ENCODE assay signal across 18 cellular contexts in the genomic region with DNA sequence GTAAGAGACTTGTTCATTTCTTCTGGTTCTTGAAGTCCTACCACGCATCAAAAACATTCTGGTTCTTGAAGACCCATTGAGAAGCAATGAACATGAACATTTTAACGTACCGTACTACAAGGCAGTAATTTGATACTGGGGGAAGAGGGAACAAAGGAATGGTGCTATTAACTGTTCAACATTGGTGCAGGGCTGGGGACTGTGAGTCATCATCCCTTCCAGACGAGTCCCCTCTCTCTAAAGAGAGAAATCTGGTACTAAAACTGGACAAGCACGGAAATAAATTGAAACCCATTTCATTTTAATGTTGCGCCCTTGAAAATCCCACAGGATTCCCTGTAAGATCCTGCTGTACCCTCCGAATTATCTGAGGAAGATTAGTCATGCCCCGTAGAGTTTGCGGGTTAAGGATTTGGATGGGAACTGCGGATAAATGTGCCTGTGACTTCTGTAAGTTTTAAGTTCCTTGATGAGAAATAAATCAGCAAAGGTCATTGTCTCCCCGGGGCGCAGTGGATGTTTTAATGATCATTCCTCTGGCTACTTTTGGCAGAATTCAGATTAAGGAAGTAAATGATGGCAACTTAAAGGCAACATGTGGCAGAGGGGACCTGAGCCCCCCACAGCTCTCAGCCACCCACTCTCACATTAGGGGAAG.
A peak's percentile ranks its signal among the peaks of the same experiment; 100 is the strongest.
DNase-seq lines count a peak whose midpoint lies in the region; ATAC-seq, FAIRE-seq and TF ChIP-seq lines count a peak whose summit lies in the region.
"Had no signal": no experiment of that assay in that cellular context is flagged by ENCODE, and none has a peak within 500 bp of the region (broad histone marks: within the 10 kb centered on the region; RNA-seq: fewer than 3 reads in every experiment).

No MANE protein-coding gene starts in this region.

- 78% methylated on average over 12 of the region's 12 CpGs for WGBS in HUES64
- 79 to 83% methylated on average over 7 to 9 of the region's 12 CpGs for WGBS in mesodermal cell (ENCODE audit: insufficient coverage in 2 of 2), 2 experiments

- intact Hi-C loops in natural killer cell (cut with micrococcal nuclease), result no loop called here

- H3K27me3 Mint-ChIP-seq in astrocyte (ENCODE audit: low read depth, unreplicated experiment) (no peaks in the 10 kb centered on the region), natural killer cell (ENCODE audit: low read depth in 2 of 2) (peaks cover 18 to 31% of the 10 kb centered on the region in 2 donors)

- no peaks in the 10 kb centered on the region for H3K9me3 ChIP-seq in HUES64 (ENCODE audit: insufficient read depth, low read depth, low read length)
- H3K9me3 ChIP-seq in astrocyte (ENCODE audit: insufficient read depth, low read depth, low read length), result no peaks in the 10 kb centered on the region
- H3K9me3 ChIP-seq in mesodermal cell (ENCODE audit: control insufficient read depth, low read length), result no peaks in the 10 kb centered on the region
- H3K9me3 ChIP-seq: thoracic aorta had no signal

- H3K27me3 ChIP-seq in HUES64 (ENCODE audit: insufficient read depth, low read length) (no peaks in the 10 kb centered on the region), astrocyte (ENCODE audit: insufficient read depth, low read length) (no peaks in the 10 kb centered on the region)

- no peaks in the 10 kb centered on the region for H4K20me1 ChIP-seq in astrocyte (ENCODE audit: insufficient read depth, low read length)

- peak overlapping the region; percentile 21; the same call in 1 of the 2 replicates for H3K27ac ChIP-seq in HUES64 (ENCODE audit: low read depth, low read length)
- H3K27ac ChIP-seq in astrocyte (ENCODE audit: low read depth, low read length), result peak overlapping the region; percentile 71
- peak overlapping the region; percentile 82 for H3K27ac ChIP-seq in mesodermal cell (ENCODE audit: low read depth, low read length, severe bottlenecking)
- H3K27ac ChIP-seq: thoracic aorta had no signal

- H3K4me1 ChIP-seq in HUES64 (ENCODE audit: insufficient read depth, low read length), result peaks cover 14% of the 10 kb centered on the region
- peaks cover 25% of the 10 kb centered on the region for H3K4me1 ChIP-seq in astrocyte (ENCODE audit: insufficient read depth, low read length)
- peaks cover 12% of the 10 kb centered on the region for H3K4me1 ChIP-seq in mesodermal cell (ENCODE audit: control insufficient read depth, insufficient read depth, low read length, poor library complexity, severe bottlenecking)

- no peaks in the 10 kb centered on the region for H3K36me3 ChIP-seq in HUES64 (ENCODE audit: insufficient read depth, low read length)
- no peaks in the 10 kb centered on the region for H3K36me3 ChIP-seq in astrocyte (ENCODE audit: insufficient read depth, low read length)
- H3K36me3 ChIP-seq in mesodermal cell (ENCODE audit: control insufficient read depth, insufficient read depth, low read length), result no peaks in the 10 kb centered on the region
- H3K36me3 ChIP-seq: thoracic aorta had no signal

- ATAC-seq in natural killer cell, result no peak
- ATAC-seq: activated naive CD4-positive, alpha-beta T cell treated with anti-CD3 and anti-CD28 coated beads, Interleukin-2, amount 50 U/mL, for 72 hours; K562 had no signal

- H3K9me3 Mint-ChIP-seq in astrocyte (ENCODE audit: unreplicated experiment) (no peaks in the 10 kb centered on the region), natural killer cell (no peaks in the 10 kb centered on the region)
- H3K9me3 Mint-ChIP-seq: activated naive CD4-positive, alpha-beta T cell treated with anti-CD3 and anti-CD28 coated beads, Interleukin-2, amount 50 U/mL, for 72 hours; nephron had no signal

- FAIRE-seq in astrocyte (lab: Jason Lieb, UNC), result no peak
- FAIRE-seq: colon, K562, RCC 7860 had no signal

- H3K4me1 Mint-ChIP-seq in astrocyte (ENCODE audit: low read depth, unreplicated experiment) (peaks cover 17% of the 10 kb centered on the region), natural killer cell (no peaks in the 10 kb centered on the region)

- H3K36me3 Mint-ChIP-seq in astrocyte (ENCODE audit: low read depth, unreplicated experiment) (no peaks in the 10 kb centered on the region), natural killer cell (no peaks in the 10 kb centered on the region)
- H3K36me3 Mint-ChIP-seq: activated naive CD4-positive, alpha-beta T cell treated with anti-CD3 and anti-CD28 coated beads, Interleukin-2, amount 50 U/mL, for 72 hours had no signal

- H3K27ac Mint-ChIP-seq in astrocyte (ENCODE audit: unreplicated experiment) (peak overlapping the region; percentile 93), natural killer cell (no peak overlapping the region)
- H3K27ac Mint-ChIP-seq: nephron had no signal

- peak overlapping the region; percentile 19; the same call in 1 of the 2 replicates for H3K9ac ChIP-seq in HUES64 (ENCODE audit: low read depth, low read length)
- peak overlapping the region; percentile 49 for H3K9ac ChIP-seq in astrocyte (ENCODE audit: low read length)

- H2AFZ ChIP-seq in astrocyte (ENCODE audit: low read depth, low read length), result peak overlapping the region; percentile 67

- H3K4me3 Mint-ChIP-seq in astrocyte (ENCODE audit: unreplicated experiment) (peak overlapping the region; percentile 7), natural killer cell (no peak overlapping the region)
- H3K4me3 Mint-ChIP-seq: nephron had no signal

- peak overlapping the region; percentile 79 for H3K4me2 ChIP-seq in astrocyte (ENCODE audit: low read length)

- TF ChIP-seq CTCF in astrocyte (IDR thresholded peaks at IDR 0.05; ENCODE audit: insufficient read depth, low read depth, low read length), result no peak
- no peak for TF ChIP-seq CTCF in natural killer cell (IDR thresholded peaks at IDR 0.05)

- DNase-seq in Daoy (ENCODE audit: low read depth) (peak; percentile 78), astrocyte (ENCODE audit: low read depth) (peak; percentile 75), natural killer cell (no peak), cerebellar nuclear complex (lab: John Stamatoyannopoulos, UW) (no peak), NCI-H1417 treated with DMSO at 0.1 percent for 48 hours (lab: John Stamatoyannopoulos, UW) (no peak), NCI-H2196 treated with DMSO at 0.1 percent for 48 hours (lab: John Stamatoyannopoulos, UW; ENCODE audit: unreplicated experiment) (no peak)
- DNase-seq: COR-L47, GOT3, kidney glomerular epithelial cell, NCI-H2029 had no signal

- H3K4me3 ChIP-seq in HUES64 (ENCODE audit: low read length) (no peak overlapping the region), astrocyte (ENCODE audit: insufficient read depth, low read depth, low read length) (peak overlapping the region; percentile 31), mesodermal cell (ENCODE audit: extremely low read depth, insufficient read depth, low read length, poor library complexity, severe bottlenecking) (no peak overlapping the region)
- H3K4me3 ChIP-seq: K562, thoracic aorta had no signal

- H3K79me2 ChIP-seq in astrocyte (ENCODE audit: insufficient read depth, low read length), result no peaks in the 10 kb centered on the region

Comparison
In these comparisons a context has a peak if more than half of its experiments do, and no peak if none do; other contexts are left out.
1. DNase-seq: peak in Daoy (single experiment) and astrocyte (single experiment); none in natural killer cell (single experiment), cerebellar nuclear complex (0 of 2), NCI-H1417 treated with DMSO at 0.1 percent for 48 hours (single experiment) and NCI-H2196 treated with DMSO at 0.1 percent for 48 hours (single experiment).
2. H3K27ac ChIP-seq: peak in every context shown above with its lines; median percentile 82 in mesodermal cell; 71 in astrocyte; 21 in HUES64.